In genomic region chr12:93894391-93895095, GRCh38 we compare ENCODE assay signal across 8 cellular contexts.
A peak's percentile ranks its signal among the peaks of the same experiment; 100 is the strongest.
DNase-seq lines count a peak whose midpoint lies in the region; ATAC-seq, FAIRE-seq and TF ChIP-seq lines count a peak whose summit lies in the region.

No MANE protein-coding gene starts in this region.

- no peak overlapping the region for H2AK5ac ChIP-seq in neuronal stem cell (ENCODE audit: low read depth, low read length)

- H2BK5ac ChIP-seq in neuronal stem cell (ENCODE audit: low read length), result no peak overlapping the region

- H3K27ac Mint-ChIP-seq in activated CD4-positive, alpha-beta T cell treated with anti-CD3 and anti-CD28 coated beads, Interleukin-2, amount 10 ng/mL, durations not matched to agents 7 days and 5 days, result peak overlapping the region; percentile 23
- H3K27ac Mint-ChIP-seq in activated CD4-positive, alpha-beta T cell treated with anti-CD3 and anti-CD28 coated beads for 36 hours, result no peak overlapping the region

- H3K36me3 ChIP-seq in neuronal stem cell (replicated peaks in 1 of 2; ENCODE audit: control insufficient read depth in 2 of 2, insufficient read depth in 2 of 2, low read length in 2 of 2) (no peaks in the 10 kb centered on the region), vagina (no peaks in the 10 kb centered on the region)

- peaks cover 4% of the 10 kb centered on the region for H3K36me3 Mint-ChIP-seq in activated CD4-positive, alpha-beta T cell treated with anti-CD3 and anti-CD28 coated beads, Interleukin-2, amount 10 ng/mL, durations not matched to agents 7 days and 5 days (ENCODE audit: low read depth)
- H3K36me3 Mint-ChIP-seq in activated CD4-positive, alpha-beta T cell treated with anti-CD3 and anti-CD28 coated beads for 36 hours (ENCODE audit: low read depth), result no peaks in the 10 kb centered on the region

- peaks cover 47% of the 10 kb centered on the region for H3K4me1 Mint-ChIP-seq in activated CD4-positive, alpha-beta T cell treated with anti-CD3 and anti-CD28 coated beads, Interleukin-2, amount 10 ng/mL, durations not matched to agents 7 days and 5 days
- peaks cover 12% of the 10 kb centered on the region for H3K4me1 Mint-ChIP-seq in activated CD4-positive, alpha-beta T cell treated with anti-CD3 and anti-CD28 coated beads for 36 hours

- TF ChIP-seq POLR2A in vagina (IDR thresholded peaks at IDR 0.05), result no peak

- H3K9ac ChIP-seq in neuronal stem cell (ENCODE audit: low read depth, low read length, poor library complexity), result no peak overlapping the region

- H4K8ac ChIP-seq in neuronal stem cell (ENCODE audit: low read depth, low read length), result no peak overlapping the region

- TF ChIP-seq CTCF in vagina (IDR thresholded peaks at IDR 0.05) (no peak), GM20000 (IDR thresholded peaks at IDR 0.05; ENCODE audit: extremely low read depth, missing control alignments) (no peak)

- peak overlapping the region; percentile 20 for H3K18ac ChIP-seq in neuronal stem cell (ENCODE audit: low read length)

- no peak overlapping the region for H3K4ac ChIP-seq in neuronal stem cell (ENCODE audit: low read length)

- H2BK15ac ChIP-seq in neuronal stem cell (ENCODE audit: low read length), result no peak overlapping the region

- H3K27me3 ChIP-seq in neuronal stem cell (ENCODE audit: control insufficient read depth in 3 of 3, insufficient read depth in 3 of 3, low read depth in 1 of 3, low read length in 3 of 3) (no peaks in the 10 kb centered on the region), vagina (no peaks in the 10 kb centered on the region)

- H3K4me1 ChIP-seq in neuronal stem cell (ENCODE audit: control insufficient read depth in 2 of 2, insufficient read depth in 1 of 2, low read depth in 1 of 2, low read length in 2 of 2), result peaks cover 10 to 21% of the 10 kb centered on the region in 2 donors
- H3K4me1 ChIP-seq in vagina, result peaks cover 14% of the 10 kb centered on the region

- no peak for FAIRE-seq in frontal cortex (lab: Jason Lieb, UNC)

- no peak overlapping the region for H3K4me3 Mint-ChIP-seq in activated CD4-positive, alpha-beta T cell treated with anti-CD3 and anti-CD28 coated beads, Interleukin-2, amount 10 ng/mL, durations not matched to agents 7 days and 5 days
- no peak overlapping the region for H3K4me3 Mint-ChIP-seq in activated CD4-positive, alpha-beta T cell treated with anti-CD3 and anti-CD28 coated beads for 36 hours

- no peak overlapping the region for H3K4me2 ChIP-seq in neuronal stem cell (ENCODE audit: insufficient read depth, low read length, poor library complexity, severe bottlenecking)

- H2BK12ac ChIP-seq in neuronal stem cell (ENCODE audit: low read length), result no peak overlapping the region

- no peak overlapping the region for H3K27ac ChIP-seq in neuronal stem cell (replicated peaks; ENCODE audit: low read length)
- H3K27ac ChIP-seq in vagina, result peak overlapping the region; percentile 61

- H3K4me3 ChIP-seq in neuronal stem cell (ENCODE audit: low read length in 2 of 2) (no peak overlapping the region), vagina (peak overlapping the region; percentile 17 to 30)

- peaks cover 13% of the 10 kb centered on the region for H3K9me3 Mint-ChIP-seq in activated CD4-positive, alpha-beta T cell treated with anti-CD3 and anti-CD28 coated beads, Interleukin-2, amount 10 ng/mL, durations not matched to agents 7 days and 5 days
- H3K9me3 Mint-ChIP-seq in activated CD4-positive, alpha-beta T cell treated with anti-CD3 and anti-CD28 coated beads for 36 hours (ENCODE audit: low read depth), result no peaks in the 10 kb centered on the region

- H2BK120ac ChIP-seq in neuronal stem cell (ENCODE audit: low read depth, low read length), result no peak overlapping the region

- H2AFZ ChIP-seq in neuronal stem cell (ENCODE audit: low read length), result peak overlapping the region; percentile 21

- no peaks in the 10 kb centered on the region for H3K27me3 Mint-ChIP-seq in activated CD4-positive, alpha-beta T cell treated with anti-CD3 and anti-CD28 coated beads, Interleukin-2, amount 10 ng/mL, durations not matched to agents 7 days and 5 days
- no peaks in the 10 kb centered on the region for H3K27me3 Mint-ChIP-seq in activated CD4-positive, alpha-beta T cell treated with anti-CD3 and anti-CD28 coated beads for 36 hours

- ATAC-seq in activated CD4-positive, alpha-beta T cell treated with anti-CD3 and anti-CD28 coated beads for 36 hours, result no peak
- ATAC-seq in GM19395 (IDR thresholded peaks at IDR 0.05; ENCODE audit: unreplicated experiment), result no peak

- no peak for DNase-seq in activated CD4-positive, alpha-beta T cell treated with anti-CD3 and anti-CD28 coated beads, Interleukin-2, amount 10 ng/mL, durations not matched to agents 7 days and 5 days
- DNase-seq in activated CD4-positive, alpha-beta T cell treated with anti-CD3 and anti-CD28 coated beads for 36 hours, result no peak
- DNase-seq in frontal cortex (ENCODE audit: low spot score in 2 of 2) (peak; percentile 8 to 39), neuronal stem cell (ENCODE audit: low spot score) (no peak), vagina (ENCODE audit: extremely low spot score in 2 of 2) (peak in 1 of 2 donors; percentile 90), GM20000 (ENCODE audit: low spot score) (no peak), COLO668 (lab: John Stamatoyannopoulos, UW; ENCODE audit: unreplicated experiment) (no peak)

- no peak overlapping the region for H3K14ac ChIP-seq in neuronal stem cell (ENCODE audit: low read length)

- POLR2A ChIA-PET in activated CD4-positive, alpha-beta T cell treated with anti-CD3 and anti-CD28 coated beads, Interleukin-2, amount 10 ng/mL, durations not matched to agents 7 days and 5 days (lab: Charles Lee), result no interaction called here
- POLR2A ChIA-PET in activated CD4-positive, alpha-beta T cell treated with anti-CD3 and anti-CD28 coated beads for 36 hours (lab: Charles Lee), result no interaction called here

- WGBS in neuronal stem cell (ENCODE audit: extremely low coverage in 2 of 2, insufficient read length in 2 of 2, insufficient replicate concordance in 1 of 2), 2 donors, result no CpG with 5 or more reads among the region's 17 CpGs

- CTCF ChIA-PET in activated CD4-positive, alpha-beta T cell treated with anti-CD3 and anti-CD28 coated beads, Interleukin-2, amount 10 ng/mL, durations not matched to agents 7 days and 5 days (lab: Charles Lee), result interaction anchor here (0.6 to 0.8 kb wide), 3 partner anchors 10 to 327 kb away, joined by 3 to 4 read pairs (median 3); no protein-coding TSS in a partner anchor
- CTCF ChIA-PET in activated CD4-positive, alpha-beta T cell treated with anti-CD3 and anti-CD28 coated beads for 36 hours (lab: Charles Lee), result interaction anchor here (0.8 to 2.5 kb wide), 2 partner anchors 31 to 208 kb away, joined by 3 to 7 read pairs; no protein-coding TSS in a partner anchor

- intact Hi-C loops in activated CD4-positive, alpha-beta T cell treated with anti-CD3 and anti-CD28 coated beads for 36 hours (cut with DNase I, micrococcal nuclease), result no loop called here
- intact Hi-C loops in vagina (cut with DNase I), result loop anchor here (10.0 kb wide), 1 partner anchor 200 kb away; no protein-coding TSS in a partner anchor

- H3K9me3 ChIP-seq in neuronal stem cell (replicated peaks in 1 of 2; ENCODE audit: control insufficient read depth in 2 of 2, insufficient read depth in 1 of 2, low read depth in 1 of 2, low read length in 2 of 2), result no peaks in the 10 kb centered on the region
- H3K9me3 ChIP-seq in vagina, result no peaks in the 10 kb centered on the region

- H3K79me1 ChIP-seq in neuronal stem cell (ENCODE audit: low read depth, low read length), result no peaks in the 10 kb centered on the region

- H4K91ac ChIP-seq in neuronal stem cell (ENCODE audit: low read depth, low read length, poor library complexity), result no peak overlapping the region

- no peak overlapping the region for H3K23ac ChIP-seq in neuronal stem cell (ENCODE audit: low read depth, low read length, poor library complexity)

Comparison
In these comparisons a context has a peak if more than half of its experiments do, and no peak if none do; other contexts are left out.
1. DNase-seq: peak in frontal cortex (2 of 2); none in activated CD4-positive, alpha-beta T cell treated with anti-CD3 and anti-CD28 coated beads, Interleukin-2, amount 10 ng/mL, durations not matched to agents 7 days and 5 days (single experiment), activated CD4-positive, alpha-beta T cell treated with anti-CD3 and anti-CD28 coated beads for 36 hours (single experiment), neuronal stem cell (single experiment), GM20000 (single experiment) and COLO668 (single experiment).
2. H3K4me3 ChIP-seq: peak in vagina (2 of 2); none in neuronal stem cell (0 of 2).